1 cellular context compared by ENCODE assay signal in genomic region chr15:66524801-66525200, GRCh38.
TF ChIP-seq lines count a peak whose summit lies in the region.

No MANE protein-coding gene starts in this region.

TF ChIP-seq in WTC11, 78 proteins besides CTCF, POLR2A, EP300 and RAD21 (continued from another document):
- TF ChIP-seq CDX4 (CRISPR knock-in tag; IDR thresholded peaks at IDR 0.05; ENCODE audit: borderline replicate concordance) = no peak
